Comparison of ENCODE assay signal across 9 cellular contexts in genomic region chr6:135880066-135880972, GRCh38. TPM values are rescaled to one million over a fixed set of nuclear protein-coding genes. Genes with fewer than 3 reads are reported as not detected.
DNase-seq lines count a peak whose midpoint lies in the region; ATAC-seq, FAIRE-seq and TF ChIP-seq lines count a peak whose summit lies in the region.
"Had no signal": no experiment of that assay in that cellular context is flagged by ENCODE, and none has a peak within 500 bp of the region (broad histone marks: within the 10 kb centered on the region; RNA-seq: fewer than 3 reads in every experiment).

No MANE protein-coding gene starts in this region.

- no peak for FAIRE-seq in HepG2 (lab: Jason Lieb, UNC)
- FAIRE-seq: colon had no signal

- ATAC-seq in GM18511 (IDR thresholded peaks at IDR 0.05; ENCODE audit: unreplicated experiment) (peak; percentile 98), HG02852 (IDR thresholded peaks at IDR 0.05; ENCODE audit: unreplicated experiment) (peak; percentile 91), Panc1 (peak; percentile 51; the same call in 1 of the 2 replicates), HepG2 (no peak)

- H3T11ph ChIP-seq in H9 (ENCODE audit: low read length) = no peak overlapping the region

- H3K9me3 ChIP-seq in Panc1 (ENCODE audit: control insufficient read depth, insufficient read depth, low read depth, low read length) (no peaks in the 10 kb centered on the region), HepG2 (ENCODE audit: low read length) (no peaks in the 10 kb centered on the region), stomach smooth muscle (ENCODE audit: control insufficient read depth in 2 of 2, low read length in 2 of 2) (no peaks in the 10 kb centered on the region), H9 (ENCODE audit: control insufficient read depth, low read depth, low read length) (no peaks in the 10 kb centered on the region), ovary (no peaks in the 10 kb centered on the region)

- no peak overlapping the region for H3K4ac ChIP-seq in H9 (ENCODE audit: low read depth, low read length)

- H4K5ac ChIP-seq in H9 (ENCODE audit: insufficient read length, low read depth, low read length) = no peak overlapping the region

- H3K4me3 Mint-ChIP-seq in activated naive CD8-positive, alpha-beta T cell treated with anti-CD3 and anti-CD28 coated beads for 36 hours = peak overlapping the region; percentile 81
- no peak overlapping the region for H3K4me3 Mint-ChIP-seq in H9

- H3K27me3 ChIP-seq in Panc1 (ENCODE audit: control insufficient read depth, insufficient read depth, low read length) (no peaks in the 10 kb centered on the region), HepG2 (ENCODE audit: control insufficient read depth in 1 of 2, insufficient read depth in 2 of 2, low read length in 2 of 2) (no peaks in the 10 kb centered on the region), stomach smooth muscle (ENCODE audit: control insufficient read depth in 1 of 2, insufficient read depth in 2 of 2, low read length in 2 of 2) (no peaks in the 10 kb centered on the region), H9 (ENCODE audit: insufficient read depth, low read length) (no peaks in the 10 kb centered on the region), ovary (no peaks in the 10 kb centered on the region)

- H2BK120ac ChIP-seq in H9 (ENCODE audit: low read depth, low read length, poor library complexity, severe bottlenecking) = no peak overlapping the region

- H2BK12ac ChIP-seq in H9 (ENCODE audit: insufficient read length, low read depth, low read length) = no peak overlapping the region

- H2BK15ac ChIP-seq in H9 (ENCODE audit: low read depth, low read length) = no peak overlapping the region

- no peak overlapping the region for H4K8ac ChIP-seq in H9 (replicated peaks; ENCODE audit: insufficient read length, low read depth, low read length)

- H3K23ac ChIP-seq in H9 (ENCODE audit: insufficient read length, low read depth, low read length) = no peak overlapping the region

- BruUV-seq in Panc1 (replicated peaks; lab: Mats Ljungman, UMichigan) (no TSS peak), HepG2 (replicated peaks; lab: Mats Ljungman, UMichigan) (no TSS peak)

- H3K4me2 ChIP-seq in HepG2 (ENCODE audit: low read depth, low read length) = peak overlapping the region; percentile 19
- H3K4me2 ChIP-seq in H9 (ENCODE audit: insufficient read depth, insufficient read length, low read length) = no peak overlapping the region

- intact Hi-C loops in Panc1 (cut with micrococcal nuclease; ENCODE audit: unreplicated experiment) = no loop called here
- intact Hi-C loops in HepG2 (cut with micrococcal nuclease; ENCODE audit: unreplicated experiment) = no loop called here
- intact Hi-C loops in ovary (cut with DNase I) = no loop called here

- H3K27me3 Mint-ChIP-seq in activated naive CD8-positive, alpha-beta T cell treated with anti-CD3 and anti-CD28 coated beads for 36 hours = no peaks in the 10 kb centered on the region
- H3K27me3 Mint-ChIP-seq in H9 (ENCODE audit: low read depth) = no peaks in the 10 kb centered on the region

- no peak overlapping the region for H2BK20ac ChIP-seq in H9 (ENCODE audit: low read depth, low read length, poor library complexity, severe bottlenecking)

- TF ChIP-seq RAD21 in HepG2 (CRISPR knock-in tag; IDR thresholded peaks at IDR 0.05) = no peak

- H2BK5ac ChIP-seq in H9 (ENCODE audit: insufficient read length, low read length) = no peak overlapping the region

- H3K14ac ChIP-seq in H9 (ENCODE audit: insufficient read depth, low read length) = no peak overlapping the region

- H3K9me3 Mint-ChIP-seq in activated naive CD8-positive, alpha-beta T cell treated with anti-CD3 and anti-CD28 coated beads for 36 hours = peaks cover 5% of the 10 kb centered on the region
- no peaks in the 10 kb centered on the region for H3K9me3 Mint-ChIP-seq in H9

- peak overlapping the region; percentile 98 for H3K27ac Mint-ChIP-seq in activated naive CD8-positive, alpha-beta T cell treated with anti-CD3 and anti-CD28 coated beads for 36 hours
- H3K27ac Mint-ChIP-seq in H9 = no peak overlapping the region

- H3K4me1 Mint-ChIP-seq in activated naive CD8-positive, alpha-beta T cell treated with anti-CD3 and anti-CD28 coated beads for 36 hours = peaks cover 54% of the 10 kb centered on the region
- peaks cover 0 to 3% of the 10 kb centered on the region in 2 experiments; a peak in 1 of 4 replicates for H3K4me1 Mint-ChIP-seq in H9

- H3K4me3 ChIP-seq in Panc1 (ENCODE audit: low read depth in 2 of 2, low read length in 2 of 2) (no peak overlapping the region), HepG2 (replicated peaks in 1 of 3; ENCODE audit: insufficient read depth in 1 of 3, low read depth in 2 of 3, low read length in 3 of 3) (0 out of 6 replicates have a peak overlapping the region, but pooled peaks of 1 of the 3 experiments have one; percentile 12), stomach smooth muscle (ENCODE audit: low read length in 2 of 2) (peak overlapping the region; percentile 57 to 59), ovary (no peak overlapping the region)

- no peak overlapping the region for H4K91ac ChIP-seq in H9 (ENCODE audit: insufficient read length, low read depth, low read length)

- WGBS in HepG2 (ENCODE audit: low lambda C conversion rate) = 35% methylated on average over 7 of the region's 7 CpGs
- WGBS in H9 (ENCODE audit: extremely low coverage, insufficient read length, low lambda C conversion rate) = no CpG with 5 or more reads among the region's 7 CpGs
- 42 to 58% (median 52%) methylated on average over 7 of the region's 7 CpGs for WGBS in ovary, 3 donors

- peaks cover 10% of the 10 kb centered on the region for H3K36me3 Mint-ChIP-seq in activated naive CD8-positive, alpha-beta T cell treated with anti-CD3 and anti-CD28 coated beads for 36 hours
- H3K36me3 Mint-ChIP-seq in H9 (ENCODE audit: insufficient read depth in 1 of 3, low read depth in 3 of 3) = no peaks in the 10 kb centered on the region

- TF ChIP-seq POLR2A in HepG2 (IDR thresholded peaks at IDR 0.05; ENCODE audit: insufficient read depth in 1 of 2, low read depth in 2 of 2, low read length in 2 of 2) = no peak
- no peak for TF ChIP-seq POLR2A in ovary (IDR thresholded peaks at IDR 0.05)

- no peak overlapping the region for H3K56ac ChIP-seq in H9 (ENCODE audit: insufficient read length, low read depth, low read length)

- no peaks in the 10 kb centered on the region for H3K23me2 ChIP-seq in H9 (ENCODE audit: insufficient read length, low read depth, low read length, poor library complexity, severe bottlenecking)

- H3K79me1 ChIP-seq in H9 (ENCODE audit: insufficient read depth, low read depth, low read length, poor library complexity, severe bottlenecking) = no peaks in the 10 kb centered on the region

- H3K9ac ChIP-seq in HepG2 (ENCODE audit: insufficient read depth, low read depth, low read length) (no peak overlapping the region), stomach smooth muscle (ENCODE audit: low read length in 2 of 2) (peak overlapping the region; percentile 21 to 35), H9 (ENCODE audit: extremely low read depth, insufficient read length, low read length) (no peak overlapping the region)

- H2AK5ac ChIP-seq in H9 (ENCODE audit: insufficient read length, low read length) = no peak overlapping the region

- no peak for TF ChIP-seq CTCF in Panc1 (IDR thresholded peaks at IDR 0.05)
- TF ChIP-seq CTCF in HepG2 (CRISPR knock-in tag; IDR thresholded peaks at IDR 0.05) = no peak
- no peak for TF ChIP-seq CTCF in H9 (conservative IDR thresholded peaks at IDR 0.05)
- no peak for TF ChIP-seq CTCF in ovary (IDR thresholded peaks at IDR 0.05)

- H2AFZ ChIP-seq in HepG2 (ENCODE audit: low read length) (peak overlapping the region; percentile 67), H9 (ENCODE audit: low read length) (no peak overlapping the region)

- in situ Hi-C loops in Panc1 (cut with HindIII; ENCODE audit: low pct_unique_long_range_greater_than_20kb, low sequenced_read_pairs) (no loop called here), HepG2 (cut with HindIII; ENCODE audit: extremely low pct_ligation_motif_present, low pct_unique_long_range_greater_than_20kb) (no loop called here)

- POLR2A ChIA-PET in Panc1 (lab: Charles Lee) = no interaction called here
- POLR2A ChIA-PET in HepG2 (lab: Yijun Ruan, JAX) = no interaction called here

- CTCF ChIA-PET in Panc1 (lab: Charles Lee) (no interaction called here), HepG2 (lab: Yijun Ruan, JAX; ENCODE audit: low intra/inter-chr PET ratio, low total read pairs) (no interaction called here)

- H3K36me3 ChIP-seq in Panc1 (ENCODE audit: control insufficient read depth, insufficient read depth, low read length) (no peaks in the 10 kb centered on the region), HepG2 (replicated peaks in 1 of 2; ENCODE audit: control insufficient read depth in 1 of 2, insufficient read depth in 2 of 2, low read length in 2 of 2) (no peaks in the 10 kb centered on the region), stomach smooth muscle (ENCODE audit: control insufficient read depth in 2 of 2, insufficient read depth in 2 of 2, low read length in 2 of 2) (no peaks in the 10 kb centered on the region), ovary (no peaks in the 10 kb centered on the region)

- H3K79me2 ChIP-seq in HepG2 (ENCODE audit: insufficient read depth, low read length) (no peaks in the 10 kb centered on the region), H9 (ENCODE audit: insufficient read depth, low read length) (no peaks in the 10 kb centered on the region)

- TF ChIP-seq EP300 in HepG2 (IDR thresholded peaks at IDR 0.05; ENCODE audit: low read depth in 2 of 2, low read length in 2 of 2) (no peak), HepG2 (CRISPR knock-in tag; IDR thresholded peaks at IDR 0.05; ENCODE audit: borderline replicate concordance) (no peak), ovary (IDR thresholded peaks at IDR 0.05) (no peak)

- H4K20me1 ChIP-seq in HepG2 (ENCODE audit: insufficient read depth, low read length) = no peaks in the 10 kb centered on the region
- no peaks in the 10 kb centered on the region for H4K20me1 ChIP-seq in H9 (ENCODE audit: control insufficient read depth, insufficient read depth, insufficient read length)

- DNase-seq in Panc1 (ENCODE audit: low read depth, low spot score) (no peak), HepG2 (ENCODE audit: low spot score) (no peak), H9 (no peak), ovary (no peak)
- peak; percentile 38 for DNase-seq in activated naive CD8-positive, alpha-beta T cell treated with anti-CD3 and anti-CD28 coated beads for 36 hours

- H3K18ac ChIP-seq in H9 (ENCODE audit: insufficient read length, low read depth, low read length) = no peak overlapping the region

- H3K27ac ChIP-seq in Panc1 (ENCODE audit: low read length) = peak overlapping the region; percentile 7; the same call in 1 of the 2 replicates
- H3K27ac ChIP-seq in HepG2 (ENCODE audit: extremely low read length, insufficient read depth, low read length) = no peak overlapping the region
- no peak overlapping the region for H3K27ac ChIP-seq in stomach smooth muscle (ENCODE audit: low read length)
- H3K27ac ChIP-seq in H9 (ENCODE audit: insufficient read length, low read depth, low read length) = no peak overlapping the region
- peak overlapping the region in 1 of 2 donors; percentile 47 for H3K27ac ChIP-seq in ovary

- no peaks in the 10 kb centered on the region; the same call in none of the 2 replicates for H3K4me1 ChIP-seq in Panc1 (ENCODE audit: control insufficient read depth, insufficient read depth, low read length)
- H3K4me1 ChIP-seq in HepG2 (ENCODE audit: insufficient read depth, low read length) = no peaks in the 10 kb centered on the region
- H3K4me1 ChIP-seq in stomach smooth muscle (ENCODE audit: control insufficient read depth, insufficient read depth, low read length) = peaks cover 2% of the 10 kb centered on the region
- H3K4me1 ChIP-seq in H9 (ENCODE audit: insufficient read depth, low read length) = no peaks in the 10 kb centered on the region; the same call in 1 of the 2 replicates
- peaks cover 12% of the 10 kb centered on the region for H3K4me1 ChIP-seq in ovary (ENCODE audit: insufficient read depth)

RNA-seq across cellular contexts. Expression of gene PDE7B, which starts 28.8 kb away (rescaled TPM):
- total RNA-seq in Panc1 (2021; ENCODE audit: unreplicated experiment) (0.03 TPM), HepG2 (2016; rRNA removed; fragmentation: Illumina TruSeq; extraction: Trizol) (not detected in 2 replicates), H9 (2021) (not detected in 2 replicates), ovary (10 to 100 TPM; 17.4 to 62.7 (median 25.5) TPM)
- polyA plus RNA-seq in Panc1 (2012; ENCODE audit: insufficient read length) = not detected
- under 1 TPM; 0.50 to 0.54 TPM for total RNA-seq in activated naive CD8-positive, alpha-beta T cell treated with anti-CD3 and anti-CD28 coated beads for 36 hours
- total RNA-seq in HepG2 (2016; cell fraction: cytosol; rRNA removed; fragmentation: Illumina TruSeq; extraction: Trizol; ENCODE audit: low read depth) = not detected in 2 replicates
- not detected in 2 replicates for total RNA-seq in HepG2 (2016; cell fraction: insoluble cytoplasmic fraction; rRNA removed; fragmentation: Illumina TruSeq; extraction: Trizol)
- not detected in 2 replicates for total RNA-seq in HepG2 (2016; cell fraction: membrane; rRNA removed; fragmentation: Illumina TruSeq; extraction: Trizol)
- total RNA-seq in HepG2 (2016; cell fraction: nucleus; rRNA removed; fragmentation: Illumina TruSeq; extraction: Trizol) = not detected in 2 replicates
- polyA plus RNA-seq in HepG2 (2011; rRNA removed) (not detected in 2 replicates), ovary (10 to 100 TPM; 11.6 to 14.9 TPM)
- not detected in 2 replicates for polyA plus RNA-seq in HepG2 (2011; cell fraction: cytosol; rRNA removed)
- polyA plus RNA-seq in HepG2 (2011; cell fraction: nucleus; rRNA removed) = not detected in 2 replicates
- not detected in 2 replicates for polyA plus RNA-seq in HepG2 (2012)
- not detected in 2 replicates for polyA plus RNA-seq in HepG2 (2016; cell fraction: cytosol; fragmentation: Illumina TruSeq; extraction: Trizol; ENCODE audit: low read depth)
- polyA plus RNA-seq in HepG2 (2016; cell fraction: insoluble cytoplasmic fraction; fragmentation: Illumina TruSeq; extraction: Trizol; ENCODE audit: low read depth) = not detected in 2 replicates
- not detected in 2 replicates for polyA plus RNA-seq in HepG2 (2016; cell fraction: membrane; fragmentation: Illumina TruSeq; extraction: Trizol; ENCODE audit: low read depth)
- polyA plus RNA-seq in HepG2 (2016; cell fraction: nucleus; fragmentation: Illumina TruSeq; extraction: Trizol; ENCODE audit: insufficient read depth, low read depth) = not detected in 2 replicates
- polyA minus RNA-seq in HepG2 (2011; rRNA and poly(A)+ RNA removed; ENCODE audit: low replicate concordance) = 14.3 TPM in 1 of 2 replicates, not detected in the other
- polyA minus RNA-seq in HepG2 (2011; cell fraction: cytosol; rRNA and poly(A)+ RNA removed) = not detected in 2 replicates
- polyA minus RNA-seq in HepG2 (2011; cell fraction: nucleus; rRNA and poly(A)+ RNA removed) = not detected in 2 replicates

Comparison
In these comparisons a context has a peak if more than half of its experiments do, and no peak if none do; other contexts are left out.
1. H3K4me3 ChIP-seq: peak in stomach smooth muscle (2 of 2); none in Panc1 (0 of 2) and ovary (single experiment).
2. H3K9ac ChIP-seq: peak in stomach smooth muscle (2 of 2); none in HepG2 (single experiment) and H9 (single experiment).
3. RNA of gene PDE7B, which starts 28.8 kb away (total RNA-seq): 17.4 to 62.7 TPM in ovary; 0.50 to 0.54 TPM in activated naive CD8-positive, alpha-beta T cell treated with anti-CD3 and anti-CD28 coated beads for 36 hours, 0.03 TPM in Panc1 (single experiment), not detected in HepG2 and not detected in H9; every median in the first group is over 10 times any median in the second.